ENCODE assay signal across 8 cellular contexts in genomic region chr1:17440074-17440826, GRCh38. TPM values are rescaled to one million over a fixed set of nuclear protein-coding genes. Genes with fewer than 3 reads are reported as not detected.
DNase-seq lines count a peak whose midpoint lies in the region; ATAC-seq, FAIRE-seq and TF ChIP-seq lines count a peak whose summit lies in the region.

No MANE protein-coding gene starts in this region.

- no peak for DNase-seq in CD4-positive, CD25-positive, alpha-beta regulatory T cell
- no peak for DNase-seq in NB4 (ENCODE audit: low read depth)
- no peak for DNase-seq in NCI-H2029 (lab: John Stamatoyannopoulos, UW)
- DNase-seq in UCSD-AML1 (lab: John Stamatoyannopoulos, UW; ENCODE audit: unreplicated experiment) = no peak
- DNase-seq in GM12892 (ENCODE audit: insufficient read length) = no peak
- no peak for DNase-seq in DMS79 treated with DMSO at 0.1 percent for 48 hours (lab: John Stamatoyannopoulos, UW)

- no peaks in the 10 kb centered on the region for H3K36me3 ChIP-seq in CD4-positive, CD25-positive, alpha-beta regulatory T cell (ENCODE audit: control insufficient read depth, insufficient read depth, low read length)
- no peaks in the 10 kb centered on the region for H3K36me3 ChIP-seq in ectodermal cell (ENCODE audit: control insufficient read depth, insufficient read depth, low read length)
- H3K36me3 ChIP-seq in neural cell (ENCODE audit: insufficient read depth, low read length) = peaks cover 2% of the 10 kb centered on the region

- H3K27me3 Mint-ChIP-seq in CD4-positive, CD25-positive, alpha-beta regulatory T cell = peaks cover 30% of the 10 kb centered on the region

- no peak for TF ChIP-seq RAD21 in neural cell (conservative IDR thresholded peaks at IDR 0.05)

- H3K4me2 ChIP-seq in neural cell (ENCODE audit: low read length) = peak overlapping the region; percentile 84

- peak overlapping the region; percentile 85 to 99 (median 88) for H3K4me3 Mint-ChIP-seq in CD4-positive, CD25-positive, alpha-beta regulatory T cell

- H3K4me1 Mint-ChIP-seq in CD4-positive, CD25-positive, alpha-beta regulatory T cell = peaks cover 0 to 36% (median 24%) of the 10 kb centered on the region in 4 donors

- H3K27ac Mint-ChIP-seq in CD4-positive, CD25-positive, alpha-beta regulatory T cell = peak overlapping the region in 2 of 3 donors; percentile 80 to 92

- peaks cover 26% of the 10 kb centered on the region for H3K79me2 ChIP-seq in neural cell (replicated peaks; ENCODE audit: insufficient read depth, low read length)

- peak overlapping the region; percentile 72 for H3K4me3 ChIP-seq in CD4-positive, CD25-positive, alpha-beta regulatory T cell (ENCODE audit: low read depth, low read length)
- H3K4me3 ChIP-seq in NB4 (ENCODE audit: low read depth, low read length) = peak overlapping the region; percentile 55
- H3K4me3 ChIP-seq in ectodermal cell (ENCODE audit: insufficient read depth, low read depth, low read length) = peak overlapping the region; percentile 89
- H3K4me3 ChIP-seq in neural cell (ENCODE audit: low read length) = peak overlapping the region; percentile 64

- H3K9me3 ChIP-seq in CD4-positive, CD25-positive, alpha-beta regulatory T cell (ENCODE audit: control insufficient read depth in 2 of 2, low read length in 2 of 2) = no peaks in the 10 kb centered on the region
- H3K9me3 ChIP-seq in ectodermal cell (ENCODE audit: control insufficient read depth, low read length) = no peaks in the 10 kb centered on the region
- no peaks in the 10 kb centered on the region for H3K9me3 ChIP-seq in neural cell (ENCODE audit: low read length)

- 25% methylated on average over 18 of the region's 18 CpGs for WGBS in ectodermal cell, 2 experiments

- no peak for TF ChIP-seq EP300 in neural cell (conservative IDR thresholded peaks at IDR 0.05; ENCODE audit: poor library complexity, severe bottlenecking)

- H4K20me1 ChIP-seq in neural cell (ENCODE audit: insufficient read depth) = no peaks in the 10 kb centered on the region

- peak overlapping the region; percentile 8 for H2AFZ ChIP-seq in neural cell (ENCODE audit: low read depth, low read length)

- H3K9me3 Mint-ChIP-seq in CD4-positive, CD25-positive, alpha-beta regulatory T cell = no peaks in the 10 kb centered on the region

- peak overlapping the region; percentile 52 for H3K27ac ChIP-seq in CD4-positive, CD25-positive, alpha-beta regulatory T cell (ENCODE audit: insufficient read depth, low read length, poor library complexity, severe bottlenecking)
- H3K27ac ChIP-seq in ectodermal cell (ENCODE audit: insufficient read depth, low read depth, low read length, poor library complexity, severe bottlenecking) (no peak overlapping the region), neural cell (ENCODE audit: low read length) (peak overlapping the region; percentile 52)

- no peaks in the 10 kb centered on the region for H3K9me2 ChIP-seq in neural cell (ENCODE audit: insufficient read depth, low read length)

- H3K4me1 ChIP-seq in CD4-positive, CD25-positive, alpha-beta regulatory T cell (ENCODE audit: control insufficient read depth, insufficient read depth, low read length, poor library complexity, severe bottlenecking) = peaks cover 37% of the 10 kb centered on the region
- peaks cover 23% of the 10 kb centered on the region for H3K4me1 ChIP-seq in ectodermal cell (ENCODE audit: control insufficient read depth, insufficient read depth, low read length)

- no peak for FAIRE-seq in GM12892 (lab: Jason Lieb, UNC)

- H3K27me3 ChIP-seq in CD4-positive, CD25-positive, alpha-beta regulatory T cell (ENCODE audit: control insufficient read depth, insufficient read depth, low read length) = peaks cover 3% of the 10 kb centered on the region
- H3K27me3 ChIP-seq in ectodermal cell (ENCODE audit: control insufficient read depth, insufficient read depth, low read length, poor library complexity, severe bottlenecking) (peaks cover 26% of the 10 kb centered on the region), neural cell (ENCODE audit: insufficient read depth, low read depth, low read length) (peaks cover 11% of the 10 kb centered on the region)

- TF ChIP-seq CTCF in NB4 (IDR thresholded peaks at IDR 0.05; ENCODE audit: low read depth, low read length) (no peak), neural cell (IDR thresholded peaks at IDR 0.05; ENCODE audit: poor library complexity, severe bottlenecking) (no peak)

- H3K36me3 Mint-ChIP-seq in CD4-positive, CD25-positive, alpha-beta regulatory T cell = no peaks in the 10 kb centered on the region

- no peaks in the 10 kb centered on the region for H3F3A ChIP-seq in neural cell (ENCODE audit: insufficient read depth, low read length, poor library complexity, severe bottlenecking)

- no peak for TF ChIP-seq POLR2A in NB4 (IDR thresholded peaks at IDR 0.05; ENCODE audit: extremely low read depth, insufficient read length)
- TF ChIP-seq POLR2A in GM12892 (IDR thresholded peaks at IDR 0.05; ENCODE audit: low read depth, low read length) = no peak

- no peak for ATAC-seq in CD4-positive, CD25-positive, alpha-beta regulatory T cell (ENCODE audit: low read depth in 2 of 2)

- peak overlapping the region; percentile 57 for H3K9ac ChIP-seq in neural cell (ENCODE audit: low read length)

TF ChIP-seq in neural cell, 6 proteins besides CTCF, POLR2A, EP300 and RAD21:
- no peak for TF ChIP-seq MXI1 (conservative IDR thresholded peaks at IDR 0.05; ENCODE audit: poor library complexity, severe bottlenecking)
- TF ChIP-seq POLR2AphosphoS5 (IDR thresholded peaks at IDR 0.05) = no peak
- no peak for TF ChIP-seq TAF1 (IDR thresholded peaks at IDR 0.05; ENCODE audit: low read depth)
- TF ChIP-seq EZH2 (IDR thresholded peaks at IDR 0.05; ENCODE audit: borderline replicate concordance, insufficient read depth, low read length, poor library complexity, severe bottlenecking) = no peak
- no peak for TF ChIP-seq REST (IDR thresholded peaks at IDR 0.05; ENCODE audit: borderline replicate concordance)
- no peak for TF ChIP-seq SMC3 (conservative IDR thresholded peaks at IDR 0.05; ENCODE audit: poor library complexity)
TF ChIP-seq in neural cell: peak in this region for 0.

RNA-seq across cellular contexts. Expression of gene RCC2, which starts 0.8 kb away (rescaled TPM):
- 36.0 TPM for total RNA-seq in CD4-positive, CD25-positive, alpha-beta regulatory T cell
- 10 to 100 TPM; 13.1 to 19.4 (median 16.1) TPM for polyA plus RNA-seq in CD4-positive, CD25-positive, alpha-beta regulatory T cell
- polyA plus RNA-seq in ectodermal cell (2013, experiment 1 of 4) = 209 TPM
- 221 TPM for polyA plus RNA-seq in ectodermal cell (2013, experiment 2 of 4)
- 125 TPM for polyA plus RNA-seq in ectodermal cell (2013, experiment 3 of 4)
- 136 TPM for polyA plus RNA-seq in ectodermal cell (2013, experiment 4 of 4)
- 34.4 and 38.5 TPM in 2 replicates for polyA plus RNA-seq in neural cell
- polyA minus RNA-seq in neural cell = 31.8 and 33.6 TPM in 2 replicates
- polyA plus RNA-seq in GM12892 (2012; ENCODE audit: missing spikeins) = 57.2 TPM
